Comparison of ENCODE assay signal across 8 cellular contexts in genomic region chr5:159099049-159099760, GRCh38. TPM values are rescaled to one million over a fixed set of nuclear protein-coding genes. Genes with fewer than 3 reads are reported as not detected.
DNase-seq lines count a peak whose midpoint lies in the region; ATAC-seq and TF ChIP-seq lines count a peak whose summit lies in the region.

No MANE protein-coding gene starts in this region.

- H3K4ac ChIP-seq in neuronal stem cell (ENCODE audit: low read length) = no peak overlapping the region

- H4K8ac ChIP-seq in neuronal stem cell (ENCODE audit: low read depth, low read length) = no peak overlapping the region

- H2BK120ac ChIP-seq in neuronal stem cell (ENCODE audit: low read depth, low read length) = no peak overlapping the region

- no peak overlapping the region for H3K27ac ChIP-seq in neuronal stem cell (replicated peaks; ENCODE audit: low read length)

- DNase-seq in GM12865 (ENCODE audit: low read depth) = peak; percentile 83
- DNase-seq in HFF-Myc (ENCODE audit: extremely low read depth, low read depth) = no peak
- DNase-seq in NCI-H774 (lab: John Stamatoyannopoulos, UW) = peak; percentile 25
- peak; percentile 29 for DNase-seq in activated effector memory CD4-positive, alpha-beta T cell treated with Interleukin-2 at 50 U/mL for 16 hours
- peak; percentile 61 for DNase-seq in fibroblast of the aortic adventitia (ENCODE audit: low read depth)
- peak; percentile 53 for DNase-seq in neuronal stem cell (ENCODE audit: low spot score)
- no peak for DNase-seq in UCSD-AML1 (lab: John Stamatoyannopoulos, UW; ENCODE audit: unreplicated experiment)

- no peak overlapping the region for H4K91ac ChIP-seq in neuronal stem cell (ENCODE audit: low read depth, low read length, poor library complexity)

- H2AFZ ChIP-seq in neuronal stem cell (ENCODE audit: low read length) = peak overlapping the region; percentile 73

- H2BK15ac ChIP-seq in neuronal stem cell (ENCODE audit: low read length) = no peak overlapping the region

- peaks cover 0 to 2% of the 10 kb centered on the region in 2 donors for H3K9me3 ChIP-seq in neuronal stem cell (replicated peaks in 1 of 2; ENCODE audit: control insufficient read depth in 2 of 2, insufficient read depth in 1 of 2, low read depth in 1 of 2, low read length in 2 of 2)

- H3K27me3 ChIP-seq in neuronal stem cell (ENCODE audit: control insufficient read depth in 3 of 3, insufficient read depth in 3 of 3, low read depth in 1 of 3, low read length in 3 of 3) = peaks cover 0 to 63% (median 27%) of the 10 kb centered on the region in 3 experiments

- H3K23ac ChIP-seq in neuronal stem cell (ENCODE audit: low read depth, low read length, poor library complexity) = peak overlapping the region; percentile 20

- no peak overlapping the region for H2AK5ac ChIP-seq in neuronal stem cell (ENCODE audit: low read depth, low read length)

- H3K4me1 ChIP-seq in neuronal stem cell (ENCODE audit: control insufficient read depth in 2 of 2, insufficient read depth in 1 of 2, low read depth in 1 of 2, low read length in 2 of 2) = peaks cover 20 to 26% of the 10 kb centered on the region in 2 donors

- peaks cover 0 to 4% of the 10 kb centered on the region in 2 donors for H3K36me3 ChIP-seq in neuronal stem cell (replicated peaks in 1 of 2; ENCODE audit: control insufficient read depth in 2 of 2, insufficient read depth in 2 of 2, low read length in 2 of 2)

- H3K14ac ChIP-seq in neuronal stem cell (ENCODE audit: low read length) = no peak overlapping the region

- peak overlapping the region; percentile 78 for H2BK12ac ChIP-seq in neuronal stem cell (ENCODE audit: low read length)

- peak overlapping the region; percentile 76 for H3K4me3 ChIP-seq in GM12865 (ENCODE audit: low read depth, low read length)
- H3K4me3 ChIP-seq in HFF-Myc (replicated peaks; ENCODE audit: low read depth, low read length) = peak overlapping the region; percentile 48
- peak overlapping the region; percentile 95 for H3K4me3 ChIP-seq in fibroblast of the aortic adventitia (ENCODE audit: low read depth, low read length)
- peak overlapping the region; percentile 82 to 88 for H3K4me3 ChIP-seq in neuronal stem cell (ENCODE audit: low read length in 2 of 2)

- peak overlapping the region; percentile 93 for H3K18ac ChIP-seq in neuronal stem cell (ENCODE audit: low read length)

- WGBS in neuronal stem cell (ENCODE audit: extremely low coverage in 2 of 2, insufficient read length in 2 of 2, insufficient replicate concordance in 1 of 2), 2 donors = no CpG with 5 or more reads among the region's 55 CpGs

- TF ChIP-seq CTCF in GM12865 (IDR thresholded peaks at IDR 0.05; ENCODE audit: insufficient read depth, low read depth, low read length, missing control alignments) = no peak
- TF ChIP-seq CTCF in HFF-Myc (IDR thresholded peaks at IDR 0.05; ENCODE audit: low read depth, low read length, missing control alignments) = no peak
- no peak for TF ChIP-seq CTCF in fibroblast of the aortic adventitia (IDR thresholded peaks at IDR 0.05; ENCODE audit: insufficient read depth, low read length)

- H3K79me1 ChIP-seq in neuronal stem cell (ENCODE audit: low read depth, low read length) = no peaks in the 10 kb centered on the region

- peak overlapping the region; percentile 78 for H3K4me2 ChIP-seq in neuronal stem cell (ENCODE audit: insufficient read depth, low read length, poor library complexity, severe bottlenecking)

- ATAC-seq in HG03442 (IDR thresholded peaks at IDR 0.05; ENCODE audit: unreplicated experiment) = no peak

- H3K9ac ChIP-seq in neuronal stem cell (ENCODE audit: low read depth, low read length, poor library complexity) = peak overlapping the region; percentile 86

- no peak overlapping the region for H2BK5ac ChIP-seq in neuronal stem cell (ENCODE audit: low read length)

RNA-seq across cellular contexts. Expression of gene EBF1, which starts 0.5 kb away (rescaled TPM):
- 23.4 and 26.4 TPM in 2 replicates for total RNA-seq in fibroblast of the aortic adventitia (ENCODE audit: low replicate concordance)
- 0.79 TPM for polyA plus RNA-seq in neuronal stem cell (2013, experiment 1 of 2)
- 0.83 TPM for polyA plus RNA-seq in neuronal stem cell (2013, experiment 2 of 2)

Comparison
In these comparisons a context has a peak if more than half of its experiments do, and no peak if none do; other contexts are left out.
1. DNase-seq: peak in GM12865 (single experiment), NCI-H774 (single experiment), activated effector memory CD4-positive, alpha-beta T cell treated with Interleukin-2 at 50 U/mL for 16 hours (single experiment), fibroblast of the aortic adventitia (single experiment) and neuronal stem cell (single experiment); none in HFF-Myc (single experiment) and UCSD-AML1 (single experiment).
2. Peak in every context shown above with its lines, with median percentiles within 50 percentile points of each other: H3K4me3 ChIP-seq.